6 cellular contexts compared by ENCODE assay signal in genomic region chr20:23466961-23467360, GRCh38. TPM values are rescaled to one million over a fixed set of nuclear protein-coding genes. Genes with fewer than 3 reads are reported as not detected.
"Had no signal": no experiment of that assay in that cellular context is flagged by ENCODE, and none has a peak within 500 bp of the region (broad histone marks: within the 10 kb centered on the region; RNA-seq: fewer than 3 reads in every experiment).

No MANE protein-coding gene starts in this region.

RNA-seq across cellular contexts. Expression of gene CST11, which starts 14.3 kb away (rescaled TPM):
- total RNA-seq: GM23248, GM23338, H4, H7, H9, HFFc6 had no signal
- polyA plus RNA-seq: GM23248, GM23338 had no signal

RNA-seq across cellular contexts. Expression of gene CST8, which starts 24.0 kb away (rescaled TPM):
- total RNA-seq: GM23248, GM23338, H4, H7, H9, HFFc6 had no signal
- polyA plus RNA-seq: GM23248, GM23338 had no signal

RNA-seq across cellular contexts. Expression of gene CSTL1, which starts 27.5 kb away (rescaled TPM):
- total RNA-seq: GM23248, GM23338, H4, H7, H9, HFFc6 had no signal
- polyA plus RNA-seq: GM23248, GM23338 had no signal
